25 cellular contexts compared by ENCODE assay signal in genomic region chrX:84223261-84223660, GRCh38.
"Had no signal": no experiment of that assay in that cellular context is flagged by ENCODE, and none has a peak within 500 bp of the region (broad histone marks: within the 10 kb centered on the region; RNA-seq: fewer than 3 reads in every experiment).

No MANE protein-coding gene starts in this region.

- FAIRE-seq: endometrium, islet of Langerhans, keratinocyte had no signal

- ATAC-seq: effector memory CD8-positive, alpha-beta T cell; esophagus mucosa; gastrocnemius medialis; heart right ventricle; left cardiac atrium; left lung; left ventricle myocardium superior; lower lobe of right lung; mucosa of descending colon; naive thymus-derived CD8-positive, alpha-beta T cell had no signal

- DNase-seq: cortex of kidney; effector CD8-positive, alpha-beta T cell; effector memory CD8-positive, alpha-beta T cell; endodermal cell; erythroblast; esophagus squamous epithelium; foreskin fibroblast; foreskin melanocyte; gastrocnemius medialis; glutamatergic neuron; head of caudate nucleus; heart right ventricle; hippocampal formation; left cardiac atrium; left lung; left ventricle myocardium superior; lower lobe of right lung; mesenchymal stem cell; mucosa of descending colon; naive B cell; naive thymus-derived CD8-positive, alpha-beta T cell had no signal
